In genomic region chr7:106193661-106194060, GRCh38 we compare ENCODE assay signal across 34 cellular contexts.
"Had no signal": no experiment of that assay in that cellular context is flagged by ENCODE, and none has a peak within 500 bp of the region (broad histone marks: within the 10 kb centered on the region; RNA-seq: fewer than 3 reads in every experiment).

No MANE protein-coding gene starts in this region.

- H3K4me2 ChIP-seq: KMS-11 had no signal

- H3K9ac ChIP-seq: KMS-11 had no signal

- ATAC-seq: activated naive CD4-positive, alpha-beta T cell treated with anti-CD3 and anti-CD28 coated beads, Interleukin-2, amount 50 U/mL, for 72 hours; activated T-cell treated with anti-CD3 and anti-CD28 coated beads, Interleukin-2, amount 50 U/mL, for 4 hours; PC-3 had no signal

- H3K4me3 ChIP-seq: adrenal gland, Peyer's patch had no signal

- H3K4me1 ChIP-seq: adrenal gland, Peyer's patch had no signal

- H3K36me3 ChIP-seq: adrenal gland, Peyer's patch had no signal

- H3K27me3 ChIP-seq: adrenal gland, Peyer's patch had no signal

- H3K27ac ChIP-seq: KMS-11, Peyer's patch, VCaP had no signal

- H3K9me3 ChIP-seq: adrenal gland, Peyer's patch had no signal

- DNase-seq: activated B cell treated with CpG ODN at 0.5 μM for 24 hours; activated CD4-positive, alpha-beta memory T cell treated with anti-CD3 and anti-CD28 coated beads for 36 hours; activated CD4-positive, alpha-beta T cell treated with anti-CD3 and anti-CD28 coated beads for 4 hours; activated CD4-positive, alpha-beta T cell treated with anti-CD3 and anti-CD28 coated beads, Interleukin-2, amount 50 U/mL, for 1 hour; activated CD4-positive, CD25-positive, alpha-beta regulatory T cell treated with anti-CD3 and anti-CD28 coated beads, Interleukin-2, amount 50 U/mL, for 72 hours; activated CD8-positive, alpha-beta memory T cell treated with anti-CD3 and anti-CD28 coated beads, Interleukin-2, amount 50 U/mL, for 4 hours; activated gamma-delta T cell treated with Interleukin-2 at 50 U/mL for 16 hours; activated naive CD4-positive, alpha-beta T cell treated with anti-CD3 and anti-CD28 coated beads for 36 hours; activated T-cell treated with anti-CD3 and anti-CD28 coated beads for 4 hours; activated T-cell treated with anti-CD3 and anti-CD28 coated beads, Interleukin-2, amount 50 U/mL, for 4 hours; adrenal gland; anterior cingulate cortex; central memory CD4-positive, alpha-beta T cell; MM.1S; MV-4-11; NCI-H1092 treated with DMSO at 0.1 percent for 48 hours; NCI-H1417 treated with DMSO at 0.1 percent for 48 hours; NCI-H187 treated with DMSO at 0.1 percent for 48 hours; NCI-H2081; NCI-H2227 treated with DMSO at 0.1 percent for 48 hours; NCI-H446; NCI-H510A treated with DMSO at 0.1 percent for 48 hours; NCI-H526 treated with DMSO at 0.1 percent for 48 hours; NCI-H774; PC-3; Peyer's patch; RPMI8226; SW 1271; T-helper 1 cell; T-helper 2 cell; T-helper 9 cell had no signal
